Comparison of ENCODE assay signal across 10 cellular contexts in genomic region chr4:88458091-88458740, GRCh38. TPM values are rescaled to one million over a fixed set of nuclear protein-coding genes. Genes with fewer than 3 reads are reported as not detected.
A peak's percentile ranks its signal among the peaks of the same experiment; 100 is the strongest.
DNase-seq lines count a peak whose midpoint lies in the region; ATAC-seq, FAIRE-seq and TF ChIP-seq lines count a peak whose summit lies in the region.
"Had no signal": no experiment of that assay in that cellular context is flagged by ENCODE, and none has a peak within 500 bp of the region (broad histone marks: within the 10 kb centered on the region; RNA-seq: fewer than 3 reads in every experiment).

No MANE protein-coding gene starts in this region.

- H3K4me1 ChIP-seq in right cardiac atrium (ENCODE audit: control insufficient read depth, insufficient read depth, low read length) (no peaks in the 10 kb centered on the region), ascending aorta (peaks cover 3 to 12% of the 10 kb centered on the region in 2 donors), mononuclear cell (ENCODE audit: insufficient read depth, low read length) (peaks cover 9% of the 10 kb centered on the region), vagina (peaks cover 25% of the 10 kb centered on the region)

- H3K4me3 ChIP-seq in right cardiac atrium (ENCODE audit: low read length) (peak overlapping the region; percentile 49), ascending aorta (peak overlapping the region; percentile 68 to 99), mononuclear cell (ENCODE audit: low read length) (peak overlapping the region; percentile 76), vagina (peak overlapping the region; percentile 68 to 73)

- 40% methylated on average over 8 of the region's 8 CpGs for WGBS in right cardiac atrium

- DNase-seq in right cardiac atrium (no peak), left cardiac atrium (no peak), ascending aorta (ENCODE audit: low spot score in 2 of 2) (no peak), vagina (ENCODE audit: extremely low spot score in 2 of 2) (no peak), HTR-8/SVneo (ENCODE audit: insufficient read length, low spot score) (no peak), NCI-H2029 (lab: John Stamatoyannopoulos, UW) (no peak)
- DNase-seq: NCI-H187 had no signal

- ATAC-seq in right cardiac atrium (no peak), left cardiac atrium (no peak), HG03457 (IDR thresholded peaks at IDR 0.05; ENCODE audit: unreplicated experiment) (no peak)

- TF ChIP-seq CTCF in ascending aorta (IDR thresholded peaks at IDR 0.05) = no peak
- no peak for TF ChIP-seq CTCF in vagina (IDR thresholded peaks at IDR 0.05)

- no peak overlapping the region for H3K27ac ChIP-seq in right cardiac atrium (ENCODE audit: low read length)
- H3K27ac ChIP-seq in ascending aorta = peak overlapping the region; percentile 83 to 98
- H3K27ac ChIP-seq in vagina = peak overlapping the region; percentile 77

- intact Hi-C loops in right cardiac atrium (cut with DNase I) (loop anchor here in 2 of 4 donors (10.0 kb wide), 2 partner anchors 233 to 243 kb away; no protein-coding TSS in a partner anchor), left cardiac atrium (cut with DNase I) (loop anchor here (10.0 kb wide), 2 partner anchors 63 to 83 kb away; partner anchors contain the start of gene HERC6 (in 1 of the 2)), ascending aorta (cut with DNase I) (loop anchor here (5.0 to 10.0 kb wide), 4 partner anchors 64 to 1523 kb away; partner anchors contain the start of genes AFF1, HERC3 and PYURF), vagina (cut with DNase I) (no loop called here)

- H3K27me3 ChIP-seq in right cardiac atrium (ENCODE audit: control insufficient read depth, insufficient read depth) (no peaks in the 10 kb centered on the region), ascending aorta (no peaks in the 10 kb centered on the region), mononuclear cell (ENCODE audit: insufficient read depth, low read length) (no peaks in the 10 kb centered on the region), vagina (no peaks in the 10 kb centered on the region)

- no peak for TF ChIP-seq POLR2A in vagina (IDR thresholded peaks at IDR 0.05)

- H3K36me3 ChIP-seq in ascending aorta = no peaks in the 10 kb centered on the region
- H3K36me3 ChIP-seq in vagina = peaks cover 0 to under 1% of the 10 kb centered on the region in 2 donors

- no peaks in the 10 kb centered on the region for H3K9me3 ChIP-seq in right cardiac atrium (ENCODE audit: control insufficient read depth, low read length)
- H3K9me3 ChIP-seq in ascending aorta = no peaks in the 10 kb centered on the region
- H3K9me3 ChIP-seq in mononuclear cell (ENCODE audit: low read depth, low read length) = no peaks in the 10 kb centered on the region
- no peaks in the 10 kb centered on the region for H3K9me3 ChIP-seq in vagina

- no peak for FAIRE-seq in HTR-8/SVneo (lab: Jason Lieb, UNC)
- FAIRE-seq: frontal cortex had no signal

RNA-seq across cellular contexts. Expression of gene HERC5, which starts 1.3 kb away (rescaled TPM):
- total RNA-seq in right cardiac atrium = 1 to 10 TPM; 3.2 to 4.6 (median 3.8) TPM
- 2.8 TPM for polyA plus RNA-seq in right cardiac atrium
- 1 to 10 TPM; 2.4 to 3.7 TPM for total RNA-seq in left cardiac atrium
- 0.32 TPM for total RNA-seq in ascending aorta
- total RNA-seq in mononuclear cell = 12.0 TPM
- 5.4 TPM for total RNA-seq in vagina
